In the genomic region with DNA sequence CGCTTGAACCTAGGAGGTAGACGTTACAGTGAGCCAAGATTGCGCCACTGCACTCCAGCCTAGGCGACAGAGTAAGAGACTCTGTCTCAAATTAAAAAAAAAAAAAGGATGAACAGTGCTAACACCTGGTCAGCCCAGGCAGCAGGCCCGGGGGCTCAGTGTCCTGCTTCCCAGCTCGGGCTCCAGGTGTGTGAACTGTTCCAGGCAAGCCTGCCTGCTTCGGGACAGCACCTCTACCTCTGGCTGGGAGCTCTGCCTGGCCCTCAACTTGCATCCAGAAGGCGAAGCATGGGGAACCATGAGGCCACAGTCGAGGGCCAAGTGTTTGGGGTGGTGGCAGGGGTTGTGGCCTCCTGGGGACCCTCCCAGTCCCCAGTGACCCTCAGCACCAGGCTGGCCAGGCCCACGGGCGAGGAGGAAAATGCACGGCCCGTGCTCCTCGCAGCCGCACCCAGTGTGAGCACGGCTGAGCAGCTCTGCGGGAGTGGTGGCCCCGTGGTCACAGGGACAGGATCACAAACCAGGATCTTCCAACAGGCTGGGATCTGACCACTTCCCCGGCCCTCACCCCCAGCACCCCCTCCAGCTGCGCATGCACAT, we compare ENCODE assay signal across 1 cellular context.
TF ChIP-seq lines count a peak whose summit lies in the region.

No MANE protein-coding gene starts in this region.

TF ChIP-seq in H1, 55 proteins besides CTCF, POLR2A, EP300 and RAD21:
- TF ChIP-seq, protein P1, sequence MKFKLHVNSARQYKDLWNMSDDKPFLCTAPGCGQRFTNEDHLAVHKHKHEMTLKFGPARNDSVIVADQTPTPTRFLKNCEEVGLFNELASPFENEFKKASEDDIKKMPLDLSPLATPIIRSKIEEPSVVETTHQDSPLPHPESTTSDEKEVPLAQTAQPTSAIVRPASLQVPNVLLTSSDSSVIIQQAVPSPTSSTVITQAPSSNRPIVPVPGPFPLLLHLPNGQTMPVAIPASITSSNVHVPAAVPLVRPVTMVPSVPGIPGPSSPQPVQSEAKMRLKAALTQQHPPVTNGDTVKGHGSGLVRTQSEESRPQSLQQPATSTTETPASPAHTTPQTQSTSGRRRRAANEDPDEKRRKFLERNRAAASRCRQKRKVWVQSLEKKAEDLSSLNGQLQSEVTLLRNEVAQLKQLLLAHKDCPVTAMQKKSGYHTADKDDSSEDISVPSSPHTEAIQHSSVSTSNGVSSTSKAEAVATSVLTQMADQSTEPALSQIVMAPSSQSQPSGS (IDR thresholded peaks at IDR 0.05; ENCODE audit: low read length): no peak
- TF ChIP-seq NANOG (IDR thresholded peaks at IDR 0.05; ENCODE audit: insufficient read depth, low read depth, low read length, poor library complexity, severe bottlenecking) (no peak), RNF2 (IDR thresholded peaks at IDR 0.05; ENCODE audit: borderline replicate concordance, low read depth, low read length, missing control alignments, poor library complexity, severe bottlenecking) (no peak), CTBP2 (IDR thresholded peaks at IDR 0.05; ENCODE audit: borderline replicate concordance, insufficient read depth, insufficient read length, low read length) (no peak), CBX8 (IDR thresholded peaks at IDR 0.05; ENCODE audit: borderline replicate concordance, low read depth, low read length) (no peak), CHD2 (IDR thresholded peaks at IDR 0.05; ENCODE audit: low read length) (no peak), EZH2 (IDR thresholded peaks at IDR 0.05; ENCODE audit: low read depth, low read length, severe bottlenecking) (no peak), TCF12 (IDR thresholded peaks at IDR 0.05; ENCODE audit: low read depth, low read length) (no peak), GABPA (IDR thresholded peaks at IDR 0.05; ENCODE audit: borderline replicate concordance, insufficient read depth, low read length) (no peak), SP4 (IDR thresholded peaks at IDR 0.05; ENCODE audit: low read length) (no peak), KDM1A (IDR thresholded peaks at IDR 0.05; ENCODE audit: borderline replicate concordance, low read length) (no peak), EGR1 (IDR thresholded peaks at IDR 0.05; ENCODE audit: borderline replicate concordance, low read depth, low read length) (no peak), TAF7 (optimal IDR thresholded peaks at IDR 0.05; ENCODE audit: borderline replicate concordance, low read depth, low read length) (no peak)
